ENCODE assay signal across 8 cellular contexts in the genomic region with DNA sequence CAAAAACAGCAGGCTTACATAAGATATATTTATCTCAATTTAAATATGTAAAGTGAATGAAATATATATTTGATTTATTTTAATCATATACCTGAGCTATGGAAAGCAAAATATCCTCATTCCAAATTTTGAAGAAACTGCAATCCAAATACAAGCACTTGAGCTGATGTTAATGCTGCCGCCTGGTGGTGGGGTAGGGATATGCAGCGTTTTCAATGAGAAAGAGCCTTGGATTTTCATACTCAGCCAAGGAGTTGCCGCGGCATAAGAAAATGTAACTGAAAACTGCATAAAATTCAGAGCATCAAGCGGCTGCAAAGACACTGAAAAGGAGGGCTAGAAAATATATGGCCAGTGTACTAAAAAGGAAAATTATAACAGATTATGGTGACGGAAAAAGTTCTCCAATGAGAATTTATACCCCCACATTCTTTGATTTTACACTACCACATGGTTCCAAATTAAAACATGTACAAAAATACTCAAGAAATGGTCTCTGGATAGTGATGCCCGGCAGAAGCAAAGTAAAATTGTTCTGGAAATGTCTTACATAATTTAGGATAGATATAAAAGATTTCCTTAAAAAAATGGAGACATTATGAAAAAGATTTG.
DNase-seq lines count a peak whose midpoint lies in the region; ATAC-seq and TF ChIP-seq lines count a peak whose summit lies in the region.

No MANE protein-coding gene starts in this region.

- no peaks in the 10 kb centered on the region for H3K36me3 ChIP-seq in Karpas-422 (ENCODE audit: insufficient read depth, low read length)

- H3K4me3 Mint-ChIP-seq in nephron = no peak overlapping the region

- no peak overlapping the region for H3K27ac Mint-ChIP-seq in nephron

- H3K36me3 Mint-ChIP-seq in nephron (ENCODE audit: low read depth) = no peaks in the 10 kb centered on the region

- H3K4me1 ChIP-seq in Karpas-422 (ENCODE audit: low read length) = no peaks in the 10 kb centered on the region

- ATAC-seq in GM19372 (IDR thresholded peaks at IDR 0.05; ENCODE audit: low read depth, unreplicated experiment) (peak; percentile 66), HG03135 (IDR thresholded peaks at IDR 0.05; ENCODE audit: unreplicated experiment) (no peak)

- no peak overlapping the region for H3K4me2 ChIP-seq in Karpas-422 (ENCODE audit: low read depth, low read length, poor library complexity, severe bottlenecking)

- H3K9me2 ChIP-seq in Karpas-422 (replicated peaks; ENCODE audit: insufficient read depth, low read length) = no peaks in the 10 kb centered on the region

- no peaks in the 10 kb centered on the region for H3K27me3 ChIP-seq in Karpas-422 (ENCODE audit: low read length)

- H3K4me3 ChIP-seq in Karpas-422 (ENCODE audit: low read length) = no peak overlapping the region

- H4K20me1 ChIP-seq in Karpas-422 (ENCODE audit: insufficient read depth, low read depth, low read length) = no peaks in the 10 kb centered on the region

- H3K79me2 ChIP-seq in Karpas-422 (ENCODE audit: low read length) = no peaks in the 10 kb centered on the region

- no peaks in the 10 kb centered on the region for H3K4me1 Mint-ChIP-seq in nephron

- H3K27ac ChIP-seq in Karpas-422 (ENCODE audit: low read length) = no peak overlapping the region

- H2AFZ ChIP-seq in Karpas-422 (ENCODE audit: low read length) = no peak overlapping the region

- H3K9me3 ChIP-seq in Karpas-422 (ENCODE audit: low read length) = no peaks in the 10 kb centered on the region

- H3K9me3 Mint-ChIP-seq in nephron = no peaks in the 10 kb centered on the region

- peaks cover 21% of the 10 kb centered on the region for H3K27me3 Mint-ChIP-seq in nephron (ENCODE audit: low read depth)

- H3K9ac ChIP-seq in Karpas-422 (ENCODE audit: low read length) = no peak overlapping the region

- peak; percentile 64 to 82 (median 64) for TF ChIP-seq CTCF in nephron (IDR thresholded peaks at IDR 0.05; ENCODE audit: unreplicated experiment in 3 of 3)

- peak; percentile 61 for DNase-seq in D341Med (ENCODE audit: low spot score)
- DNase-seq in Karpas-422 = peak; percentile 79
- DNase-seq in UCSD-AML1 (lab: John Stamatoyannopoulos, UW; ENCODE audit: unreplicated experiment) = peak; percentile 47
- peak; percentile 30 for DNase-seq in epidermal melanocyte (ENCODE audit: insufficient read length, low spot score)
- no peak for DNase-seq in NCI-H128 (lab: John Stamatoyannopoulos, UW; ENCODE audit: unreplicated experiment)
